ENCODE assay signal across 9 cellular contexts in genomic region chr7:22992874-22993840, GRCh38. TPM values are rescaled to one million over a fixed set of nuclear protein-coding genes. Genes with fewer than 3 reads are reported as not detected.
A peak's percentile ranks its signal among the peaks of the same experiment; 100 is the strongest.
DNase-seq lines count a peak whose midpoint lies in the region; ATAC-seq and TF ChIP-seq lines count a peak whose summit lies in the region.
"Had no signal": no experiment of that assay in that cellular context is flagged by ENCODE, and none has a peak within 500 bp of the region (broad histone marks: within the 10 kb centered on the region; RNA-seq: fewer than 3 reads in every experiment).

No MANE protein-coding gene starts in this region.

- peaks cover 40% of the 10 kb centered on the region for H3K36me3 Mint-ChIP-seq in activated naive CD4-positive, alpha-beta T cell treated with anti-CD3 and anti-CD28 coated beads, Interleukin-2, amount 10 ng/mL, durations not matched to agents 7 days and 5 days

- CTCF ChIA-PET in activated naive CD4-positive, alpha-beta T cell treated with anti-CD3 and anti-CD28 coated beads, Interleukin-2, amount 10 ng/mL, durations not matched to agents 7 days and 5 days (lab: Charles Lee), result interaction anchor here (0.9 to 2.4 kb wide), 3 partner anchors 10 to 62 kb away, joined by 3 to 15 read pairs (median 4); no protein-coding TSS in a partner anchor

- H3K4me3 ChIP-seq in BE2C (ENCODE audit: low read depth, low read length), result no peak overlapping the region

- H3K27me3 Mint-ChIP-seq in activated naive CD4-positive, alpha-beta T cell treated with anti-CD3 and anti-CD28 coated beads, Interleukin-2, amount 10 ng/mL, durations not matched to agents 7 days and 5 days, result no peaks in the 10 kb centered on the region

- H3K27ac Mint-ChIP-seq in activated naive CD4-positive, alpha-beta T cell treated with anti-CD3 and anti-CD28 coated beads, Interleukin-2, amount 10 ng/mL, durations not matched to agents 7 days and 5 days, result no peak overlapping the region

- H3K4me1 Mint-ChIP-seq in activated naive CD4-positive, alpha-beta T cell treated with anti-CD3 and anti-CD28 coated beads, Interleukin-2, amount 10 ng/mL, durations not matched to agents 7 days and 5 days, result peaks cover 36% of the 10 kb centered on the region

- no peaks in the 10 kb centered on the region for H3K4me1 ChIP-seq in BE2C

- DNase-seq in activated naive CD4-positive, alpha-beta T cell treated with anti-CD3 and anti-CD28 coated beads, Interleukin-2, amount 10 ng/mL, durations not matched to agents 7 days and 5 days, result peak; percentile 26
- DNase-seq in islet precursor cell, result no peak
- no peak for DNase-seq in NCI-H526 treated with DMSO at 0.1 percent for 48 hours (lab: John Stamatoyannopoulos, UW)
- no peak for DNase-seq in cerebellum (ENCODE audit: low spot score)
- DNase-seq in BE2C, result no peak
- DNase-seq: DMS153 had no signal

- H3K36me3 ChIP-seq in BE2C, result no peaks in the 10 kb centered on the region

- no peaks in the 10 kb centered on the region for H3K9me3 Mint-ChIP-seq in activated naive CD4-positive, alpha-beta T cell treated with anti-CD3 and anti-CD28 coated beads, Interleukin-2, amount 10 ng/mL, durations not matched to agents 7 days and 5 days

- no peaks in the 10 kb centered on the region for H3K9me3 ChIP-seq in BE2C

- ATAC-seq in GM18517 (IDR thresholded peaks at IDR 0.05; ENCODE audit: unreplicated experiment) (peak; percentile 81), GM21447 (IDR thresholded peaks at IDR 0.05; ENCODE audit: unreplicated experiment) (peak; percentile 75), HG03175 (IDR thresholded peaks at IDR 0.05; ENCODE audit: unreplicated experiment) (peak; percentile 87)

- peaks cover 11% of the 10 kb centered on the region; the same call in 1 of the 2 replicates for H3K27me3 ChIP-seq in BE2C

- H3K4me3 Mint-ChIP-seq in activated naive CD4-positive, alpha-beta T cell treated with anti-CD3 and anti-CD28 coated beads, Interleukin-2, amount 10 ng/mL, durations not matched to agents 7 days and 5 days, result no peak overlapping the region

- TF ChIP-seq CTCF in BE2C (IDR thresholded peaks at IDR 0.05; ENCODE audit: low read depth, low read length), result no peak

RNA-seq across cellular contexts. Expression of gene HYCC1, which starts 20.8 kb away (rescaled TPM):
- total RNA-seq in cerebellum, result 28.8 TPM
- 1.2 TPM for polyA plus RNA-seq in BE2C (2012; ENCODE audit: insufficient read depth, insufficient read length, low read depth)
